Comparison of ENCODE assay signal across 12 cellular contexts in genomic region chr6:152273002-152273401, GRCh38.
A peak's percentile ranks its signal among the peaks of the same experiment; 100 is the strongest.
DNase-seq lines count a peak whose midpoint lies in the region; ATAC-seq, FAIRE-seq and TF ChIP-seq lines count a peak whose summit lies in the region.
"Had no signal": no experiment of that assay in that cellular context is flagged by ENCODE, and none has a peak within 500 bp of the region (broad histone marks: within the 10 kb centered on the region; RNA-seq: fewer than 3 reads in every experiment).

No MANE protein-coding gene starts in this region.

- H3K27me3 Mint-ChIP-seq in naive thymus-derived CD8-positive, alpha-beta T cell: no peaks in the 10 kb centered on the region
- H3K27me3 Mint-ChIP-seq: memory B cell had no signal

- peaks cover 0 to 4% (median 0%) of the 10 kb centered on the region in 4 donors for H3K4me1 Mint-ChIP-seq in naive thymus-derived CD8-positive, alpha-beta T cell
- H3K4me1 Mint-ChIP-seq: memory B cell had no signal

- intact Hi-C loops in Right ventricle myocardium inferior (cut with DNase I) (no loop called here), cardiac septum (cut with DNase I) (no loop called here)

- no peak overlapping the region for H3K4me3 Mint-ChIP-seq in naive thymus-derived CD8-positive, alpha-beta T cell
- H3K4me3 Mint-ChIP-seq: memory B cell had no signal

- no peak for DNase-seq in Right ventricle myocardium inferior (ENCODE audit: missing footprints)
- DNase-seq in cardiac septum (ENCODE audit: low spot score): no peak
- DNase-seq in fibroblast of the aortic adventitia (ENCODE audit: low read depth): peak; percentile 68
- no peak for DNase-seq in omental fat pad (ENCODE audit: low spot score)
- DNase-seq in D721Med (ENCODE audit: insufficient read length, low spot score): no peak
- DNase-seq in naive thymus-derived CD8-positive, alpha-beta T cell: no peak
- DNase-seq: 8988T had no signal

- H3K9me3 Mint-ChIP-seq in naive thymus-derived CD8-positive, alpha-beta T cell: no peaks in the 10 kb centered on the region
- H3K9me3 Mint-ChIP-seq: memory B cell had no signal

- H3K4me3 ChIP-seq in fibroblast of the aortic adventitia (ENCODE audit: low read depth, low read length): no peak overlapping the region
- H3K4me3 ChIP-seq: HAP-1 had no signal

- no peak overlapping the region for H3K27ac Mint-ChIP-seq in naive thymus-derived CD8-positive, alpha-beta T cell
- H3K27ac Mint-ChIP-seq: memory B cell had no signal

- FAIRE-seq in D721Med (lab: Jason Lieb, UNC): no peak
- FAIRE-seq: GM19239 had no signal

- peaks cover 0 to 78% (median 14%) of the 10 kb centered on the region in 3 donors for H3K36me3 Mint-ChIP-seq in naive thymus-derived CD8-positive, alpha-beta T cell

- TF ChIP-seq CTCF in fibroblast of the aortic adventitia (IDR thresholded peaks at IDR 0.05; ENCODE audit: insufficient read depth, low read length): no peak
- TF ChIP-seq CTCF in omental fat pad (IDR thresholded peaks at IDR 0.05): no peak
- TF ChIP-seq CTCF in D721Med (IDR thresholded peaks at IDR 0.05; ENCODE audit: insufficient read depth, missing control alignments): no peak

- ATAC-seq in Right ventricle myocardium inferior (peak; percentile 51), omental fat pad (ENCODE audit: low FRiP score) (peak; percentile 67), HG03378 (IDR thresholded peaks at IDR 0.05; ENCODE audit: unreplicated experiment) (no peak), GM21367 (IDR thresholded peaks at IDR 0.05; ENCODE audit: unreplicated experiment) (no peak)
- no peak for ATAC-seq in naive thymus-derived CD8-positive, alpha-beta T cell

- POLR2A ChIA-PET in naive thymus-derived CD8-positive, alpha-beta T cell (lab: Charles Lee): no interaction called here

Comparison
In these comparisons a context has a peak if more than half of its experiments do, and no peak if none do; other contexts are left out.
1. ATAC-seq: peak in Right ventricle myocardium inferior (single experiment) and omental fat pad (single experiment); none in HG03378 (single experiment), naive thymus-derived CD8-positive, alpha-beta T cell (0 of 2) and GM21367 (single experiment).